In the genomic region with DNA sequence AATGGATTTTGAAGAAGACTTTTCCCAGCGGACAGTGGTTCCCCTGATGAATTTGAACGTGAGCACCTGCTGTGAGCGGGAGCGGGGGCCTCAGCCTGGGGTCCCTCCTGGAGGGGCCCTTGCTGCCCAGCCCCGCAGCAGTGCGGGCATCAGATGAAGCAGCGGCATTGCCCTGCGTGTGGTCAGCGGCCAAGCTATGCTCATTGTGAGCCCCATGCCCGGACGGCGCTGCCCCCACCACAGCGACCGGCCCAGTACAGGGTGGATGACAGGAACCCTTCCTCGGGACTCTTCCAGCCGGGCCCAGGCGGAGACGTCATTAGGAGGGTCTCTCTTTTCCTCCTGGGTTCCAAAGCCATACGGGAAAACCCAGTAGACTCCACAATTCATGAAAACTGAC, we compare ENCODE assay signal across 19 cellular contexts. TPM values are rescaled to one million over a fixed set of nuclear protein-coding genes. Genes with fewer than 3 reads are reported as not detected.
A peak's percentile ranks its signal among the peaks of the same experiment; 100 is the strongest.
DNase-seq lines count a peak whose midpoint lies in the region; ATAC-seq and TF ChIP-seq lines count a peak whose summit lies in the region.
"Had no signal": no experiment of that assay in that cellular context is flagged by ENCODE, and none has a peak within 500 bp of the region (broad histone marks: within the 10 kb centered on the region; RNA-seq: fewer than 3 reads in every experiment).

No MANE protein-coding gene starts in this region.

- H3K36me3 ChIP-seq in SK-N-SH (replicated peaks in 1 of 2; ENCODE audit: control insufficient read depth in 1 of 2, insufficient read depth in 2 of 2, low read length in 1 of 2) (no peaks in the 10 kb centered on the region), neuronal stem cell (replicated peaks in 1 of 2; ENCODE audit: control insufficient read depth in 2 of 2, insufficient read depth in 2 of 2, low read length in 2 of 2) (no peaks in the 10 kb centered on the region), sigmoid colon (no peaks in the 10 kb centered on the region)

- no peak overlapping the region for H2BK5ac ChIP-seq in neuronal stem cell (ENCODE audit: low read length)

- H2AFZ ChIP-seq in SK-N-SH (ENCODE audit: low read depth) (no peak overlapping the region), neuronal stem cell (ENCODE audit: low read length) (no peak overlapping the region)
- H2AFZ ChIP-seq: GM23338 had no signal

- H3K27ac Mint-ChIP-seq in nephron = peak overlapping the region; percentile 22 to 42 (median 33)
- H3K27ac Mint-ChIP-seq: CD4-positive, alpha-beta T cell; GM23338; HFFc6 had no signal

- peak overlapping the region; percentile 13 for H3K18ac ChIP-seq in neuronal stem cell (ENCODE audit: low read length)

- H3K4me2 ChIP-seq in SK-N-SH (peak overlapping the region; percentile 45; the same call in 1 of the 2 replicates), neuronal stem cell (ENCODE audit: insufficient read depth, low read length, poor library complexity, severe bottlenecking) (no peak overlapping the region)
- H3K4me2 ChIP-seq: A549, GM23338 had no signal

- H3K23ac ChIP-seq in neuronal stem cell (ENCODE audit: low read depth, low read length, poor library complexity) = no peak overlapping the region

- peaks cover 41% of the 10 kb centered on the region for H3K4me1 Mint-ChIP-seq in nephron

- TF ChIP-seq EP300 in SK-N-SH (IDR thresholded peaks at IDR 0.05; ENCODE audit: borderline replicate concordance in 1 of 2, low read depth in 1 of 2, low read length in 1 of 2) = no peak
- TF ChIP-seq EP300 in sigmoid colon (IDR thresholded peaks at IDR 0.05) = no peak

- no peaks in the 10 kb centered on the region for H3K9me3 Mint-ChIP-seq in nephron
- H3K9me3 Mint-ChIP-seq: CD4-positive, alpha-beta T cell; IgD-negative memory B cell had no signal

- H3K9ac ChIP-seq in SK-N-SH (no peak overlapping the region), neuronal stem cell (ENCODE audit: low read depth, low read length, poor library complexity) (no peak overlapping the region)

- POLR2A ChIA-PET in SK-N-SH (lab: Yijun Ruan, JAX) = no interaction called here

- H3K9me3 ChIP-seq in SK-N-SH = no peaks in the 10 kb centered on the region
- H3K9me3 ChIP-seq in neuronal stem cell (replicated peaks in 1 of 2; ENCODE audit: control insufficient read depth in 2 of 2, insufficient read depth in 1 of 2, low read depth in 1 of 2, low read length in 2 of 2) = peaks cover 3 to 11% of the 10 kb centered on the region in 2 donors
- peaks cover 0 to 4% (median 0%) of the 10 kb centered on the region in 4 donors for H3K9me3 ChIP-seq in sigmoid colon

- no peak overlapping the region for H2BK120ac ChIP-seq in neuronal stem cell (ENCODE audit: low read depth, low read length)

- H3K27me3 ChIP-seq in SK-N-SH (ENCODE audit: insufficient read depth) (peaks cover 88% of the 10 kb centered on the region), neuronal stem cell (ENCODE audit: control insufficient read depth in 3 of 3, insufficient read depth in 3 of 3, low read depth in 1 of 3, low read length in 3 of 3) (peaks cover 3 to 36% (median 29%) of the 10 kb centered on the region in 3 experiments), sigmoid colon (peaks cover 9 to 91% (median 66%) of the 10 kb centered on the region in 3 donors)

- H3K4me3 ChIP-seq in SK-N-SH (ENCODE audit: low read depth in 2 of 2, low read length in 1 of 2) (no peak overlapping the region), neuronal stem cell (ENCODE audit: low read length in 2 of 2) (no peak overlapping the region), sigmoid colon (no peak overlapping the region)
- H3K4me3 ChIP-seq: A549, GM23338 had no signal

- H3K79me2 ChIP-seq in SK-N-SH (ENCODE audit: insufficient read depth) = no peaks in the 10 kb centered on the region

- peak overlapping the region; percentile 82 for H2BK12ac ChIP-seq in neuronal stem cell (ENCODE audit: low read length)

- no peak overlapping the region for H4K8ac ChIP-seq in neuronal stem cell (ENCODE audit: low read depth, low read length)

- no peak overlapping the region for H4K91ac ChIP-seq in neuronal stem cell (ENCODE audit: low read depth, low read length, poor library complexity)

- H3K4ac ChIP-seq in neuronal stem cell (ENCODE audit: low read length) = no peak overlapping the region

- no peaks in the 10 kb centered on the region for H3K79me1 ChIP-seq in neuronal stem cell (ENCODE audit: low read depth, low read length)

- H2BK15ac ChIP-seq in neuronal stem cell (ENCODE audit: low read length) = peak overlapping the region; percentile 67

- peak overlapping the region in 1 of 3 experiments; percentile 33 for H3K4me3 Mint-ChIP-seq in nephron
- H3K4me3 Mint-ChIP-seq: CD4-positive, alpha-beta T cell; GM23338; HFFc6 had no signal

- peaks cover 39% of the 10 kb centered on the region for H3K27me3 Mint-ChIP-seq in nephron (ENCODE audit: low read depth)

- no peak overlapping the region for H3K27ac ChIP-seq in SK-N-SH (ENCODE audit: low read depth in 2 of 2, low read length in 1 of 2)
- no peak overlapping the region for H3K27ac ChIP-seq in neuronal stem cell (replicated peaks; ENCODE audit: low read length)
- H3K27ac ChIP-seq in sigmoid colon = no peak overlapping the region
- H3K27ac ChIP-seq: 22Rv1, A549, C4-2B had no signal

- H3K4me1 ChIP-seq in SK-N-SH (ENCODE audit: control insufficient read depth in 1 of 2, insufficient read depth in 2 of 2, low read depth in 1 of 2, low read length in 1 of 2) = peaks cover 0 to 22% of the 10 kb centered on the region in 2 experiments; a peak in 1 of 4 replicates
- H3K4me1 ChIP-seq in neuronal stem cell (ENCODE audit: control insufficient read depth in 2 of 2, insufficient read depth in 1 of 2, low read depth in 1 of 2, low read length in 2 of 2) = peaks cover 16 to 40% of the 10 kb centered on the region in 2 donors
- peaks cover 0 to 12% (median 5%) of the 10 kb centered on the region in 4 donors for H3K4me1 ChIP-seq in sigmoid colon
- H3K4me1 ChIP-seq: A549 had no signal

- TF ChIP-seq RAD21 in SK-N-SH (IDR thresholded peaks at IDR 0.05; ENCODE audit: low read length) = no peak

- DNase-seq in SK-N-SH (peak; percentile 44), neuronal stem cell (ENCODE audit: low spot score) (no peak), sigmoid colon (no peak)
- DNase-seq in stimulated activated CD4-positive, alpha-beta T cell treated with anti-CD3 and anti-CD28 coated beads, Interleukin-4, amount 100 ng/mL, for 4 hours = no peak
- DNase-seq: AML-193; Caco-2; CD4-positive, alpha-beta T cell; HFFc6 had no signal

- WGBS in SK-N-SH (ENCODE audit: low lambda C conversion rate) = 31% methylated on average over 18 of the region's 19 CpGs
- WGBS in neuronal stem cell (ENCODE audit: extremely low coverage in 2 of 2, insufficient read length in 2 of 2, insufficient replicate concordance in 1 of 2), 2 donors = no CpG with 5 or more reads among the region's 19 CpGs
- WGBS in sigmoid colon, 2 donors = 87 to 92% methylated on average over 19 of the region's 19 CpGs

- H3F3A ChIP-seq in SK-N-SH (replicated peaks; ENCODE audit: insufficient read depth) = peaks cover 6% of the 10 kb centered on the region

- TF ChIP-seq CTCF in SK-N-SH (IDR thresholded peaks at IDR 0.05) (no peak), nephron (IDR thresholded peaks at IDR 0.05; ENCODE audit: unreplicated experiment in 3 of 3) (no peak), sigmoid colon (IDR thresholded peaks at IDR 0.05) (no peak)

- no peaks in the 10 kb centered on the region for H3K36me3 Mint-ChIP-seq in nephron (ENCODE audit: low read depth)
- H3K36me3 Mint-ChIP-seq: IgD-negative memory B cell had no signal

- intact Hi-C loops in sigmoid colon (cut with DNase I) = no loop called here

- no peaks in the 10 kb centered on the region for H4K20me1 ChIP-seq in SK-N-SH (ENCODE audit: insufficient read depth)

- H3K9me2 ChIP-seq in SK-N-SH = no peaks in the 10 kb centered on the region

- ATAC-seq in SK-N-SH treated with all-trans-retinoic acid at 6 μM for 48 hours (no peak), GM21515 (IDR thresholded peaks at IDR 0.05; ENCODE audit: unreplicated experiment) (no peak)
- ATAC-seq: GM23338, HCT116, HepG2 had no signal

- peak overlapping the region; percentile 50 for H2AK5ac ChIP-seq in neuronal stem cell (ENCODE audit: low read depth, low read length)

- CTCF ChIA-PET in SK-N-SH (lab: Yijun Ruan, JAX) = interaction anchor here (0.8 to 4.6 kb wide), 4 partner anchors 8 to 192 kb away, joined by 3 to 29 read pairs (median 6); no protein-coding TSS in a partner anchor

- TF ChIP-seq POLR2A in sigmoid colon (IDR thresholded peaks at IDR 0.05) = no peak

- H3K14ac ChIP-seq in neuronal stem cell (ENCODE audit: low read length) = no peak overlapping the region

TF ChIP-seq in SK-N-SH, 30 proteins besides CTCF, POLR2A, EP300 and RAD21:
- TF ChIP-seq RCOR1 (IDR thresholded peaks at IDR 0.05; ENCODE audit: low read length) (no peak), CHD2 (IDR thresholded peaks at IDR 0.05; ENCODE audit: low read length, partially characterized antibody) (no peak), EZH2phosphoT487 (IDR thresholded peaks at IDR 0.05; ENCODE audit: borderline replicate concordance, low read depth) (peak; percentile 9; the same call in 1 of the 2 replicates), ELF1 (IDR thresholded peaks at IDR 0.05) (no peak), JUND (IDR thresholded peaks at IDR 0.05) (no peak)

TF ChIP-seq in SK-N-SH treated with all-trans-retinoic acid at 6 μM for 48 hours, 23 proteins besides CTCF, POLR2A, EP300 and RAD21 (continues in another document):
- TF ChIP-seq TCF4 (CRISPR knock-in tag; IDR thresholded peaks at IDR 0.05; ENCODE audit: borderline replicate concordance) (no peak), ARNTL (CRISPR knock-in tag; IDR thresholded peaks at IDR 0.05; ENCODE audit: borderline replicate concordance, low read depth) (no peak), PPARA (CRISPR knock-in tag; IDR thresholded peaks at IDR 0.05; ENCODE audit: borderline replicate concordance) (no peak), OSR1 (CRISPR knock-in tag; IDR thresholded peaks at IDR 0.05) (no peak), SNAI2 (CRISPR knock-in tag; IDR thresholded peaks at IDR 0.05) (no peak)

RNA-seq across cellular contexts. Expression of a gene that starts 3.5 kb away (rescaled TPM):
- polyA plus RNA-seq in SK-N-SH (2012; rRNA removed) (0.44 and 1.1 TPM in 2 replicates), sigmoid colon (under 1 TPM in 1 of 3 donors, not detected in 2; 0.55 TPM)
- polyA plus RNA-seq in SK-N-SH (2012; cell fraction: cytosol; rRNA removed) = 0.04 and 0.10 TPM in 2 replicates
- 6.2 and 6.7 TPM in 2 replicates for polyA plus RNA-seq in SK-N-SH (2012; cell fraction: nucleus; rRNA removed)
- 0.46 TPM for polyA plus RNA-seq in neuronal stem cell (2013, experiment 1 of 2)
- polyA plus RNA-seq in neuronal stem cell (2013, experiment 2 of 2) = 0.55 TPM
- total RNA-seq in sigmoid colon = 1 to 10 TPM in 1 of 4 donors, under 1 TPM in 1, not detected in 2; 0.49 to 1.4 TPM
- total RNA-seq: Caco-2; CD4-positive, alpha-beta T cell; HepG2 had no signal
- polyA plus RNA-seq: A549, GM23338, HepG2, IgD-negative memory B cell had no signal

RNA-seq across cellular contexts. Expression of a gene that starts 11.6 kb away (rescaled TPM):
- polyA plus RNA-seq in SK-N-SH (2012; rRNA removed) (0.03 TPM in 1 of 2 replicates, not detected in the other), sigmoid colon (under 1 TPM in 2 of 3 donors, not detected in 1; 0.36 to 0.60 TPM)
- not detected in 2 replicates for polyA plus RNA-seq in SK-N-SH (2012; cell fraction: cytosol; rRNA removed)
- 0.02 and 0.15 TPM in 2 replicates for polyA plus RNA-seq in SK-N-SH (2012; cell fraction: nucleus; rRNA removed)
- 0.14 TPM for polyA plus RNA-seq in neuronal stem cell (2013, experiment 1 of 2)
- polyA plus RNA-seq in neuronal stem cell (2013, experiment 2 of 2) = 0.11 TPM
- 1 to 10 TPM in 1 of 4 donors, under 1 TPM in 2, not detected in 1; 0.16 to 1.4 (median 0.36) TPM for total RNA-seq in sigmoid colon
- total RNA-seq: Caco-2; CD4-positive, alpha-beta T cell; HepG2; HFFc6 had no signal
- polyA plus RNA-seq: A549, BJ, HepG2, IgD-negative memory B cell had no signal
